Comparison of ENCODE assay signal across 11 cellular contexts in the genomic region with DNA sequence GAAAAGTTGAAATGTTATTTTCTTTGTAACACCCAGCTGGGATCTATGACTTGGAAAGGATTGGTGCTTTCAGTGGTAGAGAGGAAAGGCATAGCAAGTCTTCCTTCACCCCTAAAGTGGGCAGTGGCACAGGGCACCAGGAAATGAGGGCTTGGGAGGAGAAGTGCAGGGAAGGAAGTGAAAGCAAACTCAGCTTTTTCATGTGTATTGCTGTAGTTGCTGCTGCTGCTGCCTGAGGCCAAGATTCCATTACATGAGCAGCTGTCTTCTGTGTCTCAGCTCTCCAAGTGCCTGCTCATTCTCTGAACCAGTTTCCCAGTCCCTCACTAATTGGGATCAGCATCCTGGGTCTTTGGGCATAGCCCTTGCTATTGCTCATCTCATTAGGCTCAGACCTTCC. TPM values are rescaled to one million over a fixed set of nuclear protein-coding genes. Genes with fewer than 3 reads are reported as not detected.
A peak's percentile ranks its signal among the peaks of the same experiment; 100 is the strongest.
DNase-seq lines count a peak whose midpoint lies in the region; ATAC-seq and TF ChIP-seq lines count a peak whose summit lies in the region.
"Had no signal": no experiment of that assay in that cellular context is flagged by ENCODE, and none has a peak within 500 bp of the region (broad histone marks: within the 10 kb centered on the region; RNA-seq: fewer than 3 reads in every experiment).

No MANE protein-coding gene starts in this region.

- H3K36me3 ChIP-seq in GM23338 (ENCODE audit: insufficient read depth), result peaks cover 9% of the 10 kb centered on the region; the same call in 1 of the 2 replicates

- CTCF ChIA-PET in activated CD4-positive, alpha-beta memory T cell treated with anti-CD3 and anti-CD28 coated beads, Interleukin-2, amount 10 ng/mL, durations not matched to agents 7 days and 5 days (lab: Charles Lee), result no interaction called here

- H3K4me1 Mint-ChIP-seq in activated CD4-positive, alpha-beta memory T cell treated with anti-CD3 and anti-CD28 coated beads, Interleukin-2, amount 10 ng/mL, durations not matched to agents 7 days and 5 days, result peaks cover 25% of the 10 kb centered on the region
- no peaks in the 10 kb centered on the region for H3K4me1 Mint-ChIP-seq in GM23338

- H4K20me1 ChIP-seq in GM23338 (replicated peaks; ENCODE audit: insufficient read depth), result no peaks in the 10 kb centered on the region

- H3F3A ChIP-seq in GM23338 (replicated peaks; ENCODE audit: low read depth), result no peaks in the 10 kb centered on the region

- H3K27me3 Mint-ChIP-seq in activated CD4-positive, alpha-beta memory T cell treated with anti-CD3 and anti-CD28 coated beads, Interleukin-2, amount 10 ng/mL, durations not matched to agents 7 days and 5 days, result no peaks in the 10 kb centered on the region
- no peaks in the 10 kb centered on the region for H3K27me3 Mint-ChIP-seq in GM23338 (ENCODE audit: insufficient read depth, low read depth, poor library complexity)

- POLR2A ChIA-PET in activated CD4-positive, alpha-beta memory T cell treated with anti-CD3 and anti-CD28 coated beads, Interleukin-2, amount 10 ng/mL, durations not matched to agents 7 days and 5 days (lab: Charles Lee), result interaction anchor here (1.6 kb wide), 1 partner anchor 8 kb away, joined by 3 read pairs; no protein-coding TSS in a partner anchor

- peak overlapping the region; percentile 74 for H3K27ac Mint-ChIP-seq in activated CD4-positive, alpha-beta memory T cell treated with anti-CD3 and anti-CD28 coated beads, Interleukin-2, amount 10 ng/mL, durations not matched to agents 7 days and 5 days
- H3K27ac Mint-ChIP-seq in GM23338, result no peak overlapping the region

- peak; percentile 30 for ATAC-seq in GM18511 (IDR thresholded peaks at IDR 0.05; ENCODE audit: unreplicated experiment)
- ATAC-seq in GM23338, result no peak

- no peaks in the 10 kb centered on the region for H3K9me3 Mint-ChIP-seq in activated CD4-positive, alpha-beta memory T cell treated with anti-CD3 and anti-CD28 coated beads, Interleukin-2, amount 10 ng/mL, durations not matched to agents 7 days and 5 days
- no peaks in the 10 kb centered on the region for H3K9me3 Mint-ChIP-seq in GM23338

- peaks cover 20% of the 10 kb centered on the region for H3K79me2 ChIP-seq in GM23338 (replicated peaks; ENCODE audit: insufficient read depth)

- no peak for TF ChIP-seq CTCF in AG10803 (conservative IDR thresholded peaks at IDR 0.05; ENCODE audit: low read length)
- TF ChIP-seq CTCF in GM23338 (conservative IDR thresholded peaks at IDR 0.05; ENCODE audit: low read depth in 2 of 2), result no peak

- no peak overlapping the region for H2AFZ ChIP-seq in GM23338

- H3K9me2 ChIP-seq in GM23338 (ENCODE audit: insufficient read depth), result no peaks in the 10 kb centered on the region

- no peaks in the 10 kb centered on the region for H3K4me1 ChIP-seq in GM23338 (ENCODE audit: insufficient read depth)

- no peak overlapping the region for H3K4me3 ChIP-seq in AG10803 (ENCODE audit: low read length)
- H3K4me3 ChIP-seq in GM23338, result no peak overlapping the region

- peaks cover 31% of the 10 kb centered on the region for H3K36me3 Mint-ChIP-seq in activated CD4-positive, alpha-beta memory T cell treated with anti-CD3 and anti-CD28 coated beads, Interleukin-2, amount 10 ng/mL, durations not matched to agents 7 days and 5 days (ENCODE audit: low read depth)
- peaks cover 35% of the 10 kb centered on the region for H3K36me3 Mint-ChIP-seq in GM23338 (ENCODE audit: low read depth)

- H3K4me3 Mint-ChIP-seq in activated CD4-positive, alpha-beta memory T cell treated with anti-CD3 and anti-CD28 coated beads, Interleukin-2, amount 10 ng/mL, durations not matched to agents 7 days and 5 days, result peak overlapping the region; percentile 33
- no peak overlapping the region for H3K4me3 Mint-ChIP-seq in GM23338

- intact Hi-C loops in posterior vena cava (cut with DNase I), result loop anchor here in 1 of 2 donors (5.0 kb wide), 1 partner anchor 866 kb away; no protein-coding TSS in a partner anchor

- H3K27ac ChIP-seq in GM23338 (ENCODE audit: low read depth), result no peak overlapping the region

- no peak overlapping the region for H3K4me2 ChIP-seq in GM23338

- peak; percentile 21 for DNase-seq in AG10803 (ENCODE audit: low read depth)
- DNase-seq in activated CD4-positive, alpha-beta memory T cell treated with anti-CD3 and anti-CD28 coated beads, Interleukin-2, amount 10 ng/mL, durations not matched to agents 7 days and 5 days, result no peak
- DNase-seq in medulla oblongata (ENCODE audit: extremely low spot score), result peak; percentile 35
- DNase-seq in Kasumi-1 (lab: John Stamatoyannopoulos, UW), result no peak
- DNase-seq in COLO668 (lab: John Stamatoyannopoulos, UW; ENCODE audit: unreplicated experiment), result no peak
- no peak for DNase-seq in posterior vena cava (ENCODE audit: low spot score)
- DNase-seq in GM23338 (ENCODE audit: low spot score), result no peak
- DNase-seq: activated CD4-positive, CD25-positive, alpha-beta regulatory T cell treated with anti-CD3 and anti-CD28 coated beads, Interleukin-2, amount 50 U/mL, for 72 hours; glutamatergic neuron; NCI-H748 treated with DMSO at 0.1 percent for 48 hours had no signal

- no peaks in the 10 kb centered on the region for H3K27me3 ChIP-seq in GM23338 (ENCODE audit: insufficient read depth)

TF ChIP-seq in GM23338, 12 proteins besides CTCF, POLR2A, EP300 and RAD21:
- TF ChIP-seq EZH2 (IDR thresholded peaks at IDR 0.05; ENCODE audit: low read depth, unreplicated experiment), result no peak
- TF ChIP-seq, protein P1, sequence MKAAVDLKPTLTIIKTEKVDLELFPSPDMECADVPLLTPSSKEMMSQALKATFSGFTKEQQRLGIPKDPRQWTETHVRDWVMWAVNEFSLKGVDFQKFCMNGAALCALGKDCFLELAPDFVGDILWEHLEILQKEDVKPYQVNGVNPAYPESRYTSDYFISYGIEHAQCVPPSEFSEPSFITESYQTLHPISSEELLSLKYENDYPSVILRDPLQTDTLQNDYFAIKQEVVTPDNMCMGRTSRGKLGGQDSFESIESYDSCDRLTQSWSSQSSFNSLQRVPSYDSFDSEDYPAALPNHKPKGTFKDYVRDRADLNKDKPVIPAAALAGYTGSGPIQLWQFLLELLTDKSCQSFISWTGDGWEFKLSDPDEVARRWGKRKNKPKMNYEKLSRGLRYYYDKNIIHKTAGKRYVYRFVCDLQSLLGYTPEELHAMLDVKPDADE (IDR thresholded peaks at IDR 0.05), result no peak

RNA-seq across cellular contexts. Expression of a gene that starts 2.6 kb away (rescaled TPM):
- 10 to 100 TPM; 18.7 to 20.8 TPM for total RNA-seq in activated CD4-positive, alpha-beta memory T cell treated with anti-CD3 and anti-CD28 coated beads, Interleukin-2, amount 10 ng/mL, durations not matched to agents 7 days and 5 days
- 10 to 100 TPM; 14.5 to 17.7 TPM for total RNA-seq in posterior vena cava
- 18.6 TPM in 2 replicates for total RNA-seq in GM23338 (2014; rRNA removed; shearing (Covaris generic))
- 21.6 and 27.7 TPM in 2 replicates for polyA plus RNA-seq in GM23338 (2016; fragmentation: Nextera tagmentation; extraction: Ambion mirVana)

Comparison
In these comparisons a context has a peak if more than half of its experiments do, and no peak if none do; other contexts are left out.
1. DNase-seq: peak in AG10803 (single experiment) and medulla oblongata (single experiment); none in activated CD4-positive, alpha-beta memory T cell treated with anti-CD3 and anti-CD28 coated beads, Interleukin-2, amount 10 ng/mL, durations not matched to agents 7 days and 5 days (single experiment), Kasumi-1 (0 of 2), COLO668 (single experiment), posterior vena cava (single experiment) and GM23338 (single experiment).